ENCODE assay signal across 18 cellular contexts in the genomic region with DNA sequence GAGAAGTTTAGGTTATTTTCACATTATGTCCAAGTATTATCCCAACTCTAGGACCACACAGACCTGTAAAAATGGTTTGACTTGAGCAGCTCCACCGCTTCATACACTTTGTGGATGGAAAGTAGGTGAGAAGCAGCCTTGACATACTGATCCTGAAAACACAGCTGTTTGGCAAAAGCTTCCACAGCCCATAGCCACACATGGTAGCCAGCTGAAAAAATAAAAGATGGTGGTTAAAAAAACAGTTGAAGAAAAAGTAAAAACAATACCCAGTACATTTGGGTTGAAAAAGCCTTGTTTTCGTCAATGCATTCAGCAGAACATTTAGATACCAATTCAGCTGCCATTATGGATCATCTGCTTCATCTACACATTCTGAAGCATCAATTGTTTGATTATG. TPM values are rescaled to one million over a fixed set of nuclear protein-coding genes. Genes with fewer than 3 reads are reported as not detected.
DNase-seq lines count a peak whose midpoint lies in the region; ATAC-seq and TF ChIP-seq lines count a peak whose summit lies in the region.
"Had no signal": no experiment of that assay in that cellular context is flagged by ENCODE, and none has a peak within 500 bp of the region (broad histone marks: within the 10 kb centered on the region; RNA-seq: fewer than 3 reads in every experiment).

No MANE protein-coding gene starts in this region.

- peaks cover 16 to 77% (median 50%) of the 10 kb centered on the region in 5 donors for H3K36me3 ChIP-seq in subcutaneous abdominal adipose tissue (ENCODE audit: control insufficient read depth in 5 of 5, insufficient read depth in 5 of 5, low read length in 5 of 5)

- H3K4me1 Mint-ChIP-seq in activated T-helper 2 cell treated with anti-CD3 and anti-CD28 coated beads, Interferon-gamma antibody, Interleukin-2, Interleukin-4, amounts not matched to agents 10 μg/mL and 5 μg/mL and 100 μg/mL, durations not matched to agents 14 hours and 24 hours and 36 hours (ENCODE audit: low read depth): no peaks in the 10 kb centered on the region

- no peaks in the 10 kb centered on the region for H3K9me3 ChIP-seq in subcutaneous abdominal adipose tissue (ENCODE audit: control insufficient read depth in 5 of 5, low read length in 5 of 5)
- H3K9me3 ChIP-seq: A549 had no signal

- intact Hi-C loops in activated T-helper 2 cell treated with anti-CD3 and anti-CD28 coated beads, Interferon-gamma antibody, Interleukin-2, Interleukin-4, amounts not matched to agents 10 μg/mL and 5 μg/mL and 100 μg/mL, durations not matched to agents 14 hours and 24 hours and 36 hours (cut with micrococcal nuclease): no loop called here

- no peak for TF ChIP-seq CTCF in HFF-Myc (IDR thresholded peaks at IDR 0.05; ENCODE audit: low read depth, low read length, missing control alignments)
- no peak for TF ChIP-seq CTCF in choroid plexus epithelial cell (conservative IDR thresholded peaks at IDR 0.05; ENCODE audit: low read depth, low read length)
- TF ChIP-seq CTCF in foreskin fibroblast (IDR thresholded peaks at IDR 0.05; ENCODE audit: low read depth, low read length): no peak
- TF ChIP-seq CTCF in GM10266 (IDR thresholded peaks at IDR 0.05; ENCODE audit: control insufficient read depth, insufficient read depth, low read depth, missing control alignments): no peak

- DNase-seq in HFF-Myc (ENCODE audit: extremely low read depth, low read depth): peak; percentile 26
- peak; percentile 76 for DNase-seq in choroid plexus epithelial cell (ENCODE audit: low read depth)
- DNase-seq in foreskin fibroblast: peak; percentile 66 to 89
- no peak for DNase-seq in GM10266 (ENCODE audit: extremely low spot score)
- DNase-seq in activated T-helper 2 cell treated with anti-CD3 and anti-CD28 coated beads, Interferon-gamma antibody, Interleukin-2, Interleukin-4, amounts not matched to agents 10 μg/mL and 5 μg/mL and 100 μg/mL, durations not matched to agents 14 hours and 24 hours and 36 hours (ENCODE audit: low spot score): no peak
- DNase-seq: AML-193, DMS53, HFFc6, MM.1S, NCI-H1105, NCI-H1694 treated with DMSO at 0.1 percent for 48 hours, NCI-H345, NCI-H526 treated with DMSO at 0.1 percent for 48 hours, RPMI8226 had no signal

- H3K27ac Mint-ChIP-seq in activated T-helper 2 cell treated with anti-CD3 and anti-CD28 coated beads, Interferon-gamma antibody, Interleukin-2, Interleukin-4, amounts not matched to agents 10 μg/mL and 5 μg/mL and 100 μg/mL, durations not matched to agents 14 hours and 24 hours and 36 hours: no peak overlapping the region
- H3K27ac Mint-ChIP-seq: HFFc6 had no signal

- H3K27me3 Mint-ChIP-seq in activated T-helper 2 cell treated with anti-CD3 and anti-CD28 coated beads, Interferon-gamma antibody, Interleukin-2, Interleukin-4, amounts not matched to agents 10 μg/mL and 5 μg/mL and 100 μg/mL, durations not matched to agents 14 hours and 24 hours and 36 hours (ENCODE audit: low read depth): no peaks in the 10 kb centered on the region

- H3K9ac ChIP-seq in subcutaneous abdominal adipose tissue (ENCODE audit: low read length in 5 of 5): no peak overlapping the region
- H3K9ac ChIP-seq: KMS-11 had no signal

- no peaks in the 10 kb centered on the region for H3K9me3 Mint-ChIP-seq in activated T-helper 2 cell treated with anti-CD3 and anti-CD28 coated beads, Interferon-gamma antibody, Interleukin-2, Interleukin-4, amounts not matched to agents 10 μg/mL and 5 μg/mL and 100 μg/mL, durations not matched to agents 14 hours and 24 hours and 36 hours
- H3K9me3 Mint-ChIP-seq: HFFc6 had no signal

- H3K27me3 ChIP-seq in subcutaneous abdominal adipose tissue (ENCODE audit: control insufficient read depth in 5 of 5, insufficient read depth in 4 of 5, low read length in 5 of 5): no peaks in the 10 kb centered on the region

- H3K4me3 ChIP-seq in HFF-Myc (replicated peaks; ENCODE audit: low read depth, low read length) (no peak overlapping the region), choroid plexus epithelial cell (ENCODE audit: low read depth, low read length) (no peak overlapping the region), foreskin fibroblast (ENCODE audit: low read depth in 1 of 2, low read length in 2 of 2) (no peak overlapping the region), subcutaneous abdominal adipose tissue (ENCODE audit: low read depth in 1 of 5, low read length in 5 of 5) (no peak overlapping the region)
- H3K4me3 ChIP-seq: A549 had no signal

- peaks cover 69% of the 10 kb centered on the region for H3K36me3 Mint-ChIP-seq in activated T-helper 2 cell treated with anti-CD3 and anti-CD28 coated beads, Interferon-gamma antibody, Interleukin-2, Interleukin-4, amounts not matched to agents 10 μg/mL and 5 μg/mL and 100 μg/mL, durations not matched to agents 14 hours and 24 hours and 36 hours (ENCODE audit: low read depth)

- H3K4me1 ChIP-seq in subcutaneous abdominal adipose tissue (ENCODE audit: control insufficient read depth in 5 of 5, insufficient read depth in 5 of 5, low read length in 5 of 5): peaks cover 0 to 65% (median 27%) of the 10 kb centered on the region in 5 donors
- H3K4me1 ChIP-seq: A549 had no signal

- no peak overlapping the region for H3K4me3 Mint-ChIP-seq in activated T-helper 2 cell treated with anti-CD3 and anti-CD28 coated beads, Interferon-gamma antibody, Interleukin-2, Interleukin-4, amounts not matched to agents 10 μg/mL and 5 μg/mL and 100 μg/mL, durations not matched to agents 14 hours and 24 hours and 36 hours (ENCODE audit: low read depth)
- H3K4me3 Mint-ChIP-seq: HFFc6 had no signal

- peak overlapping the region; percentile 97 for H3K27ac ChIP-seq in subcutaneous abdominal adipose tissue (ENCODE audit: low read depth, low read length)
- H3K27ac ChIP-seq: A549, KMS-11 had no signal

- no peak for ATAC-seq in GM19328 (IDR thresholded peaks at IDR 0.05; ENCODE audit: unreplicated experiment)
- ATAC-seq: A549 had no signal

RNA-seq across cellular contexts. Expression of a gene that starts 36.7 kb away (rescaled TPM):
- 33.9 and 36.7 TPM in 2 replicates for total RNA-seq in activated T-helper 2 cell treated with anti-CD3 and anti-CD28 coated beads, Interferon-gamma antibody, Interleukin-2, Interleukin-4, amounts not matched to agents 10 μg/mL and 5 μg/mL and 100 μg/mL, durations not matched to agents 14 hours and 24 hours and 36 hours

RNA-seq across cellular contexts. Expression of a gene that starts 39.6 kb away (rescaled TPM):
- 79.2 and 81.9 TPM in 2 replicates for total RNA-seq in activated T-helper 2 cell treated with anti-CD3 and anti-CD28 coated beads, Interferon-gamma antibody, Interleukin-2, Interleukin-4, amounts not matched to agents 10 μg/mL and 5 μg/mL and 100 μg/mL, durations not matched to agents 14 hours and 24 hours and 36 hours

RNA-seq across cellular contexts. Expression of a gene that starts 42.8 kb away (rescaled TPM):
- 57.6 and 60.2 TPM in 2 replicates for total RNA-seq in activated T-helper 2 cell treated with anti-CD3 and anti-CD28 coated beads, Interferon-gamma antibody, Interleukin-2, Interleukin-4, amounts not matched to agents 10 μg/mL and 5 μg/mL and 100 μg/mL, durations not matched to agents 14 hours and 24 hours and 36 hours

RNA-seq across cellular contexts. Expression of a gene that starts 50.9 kb away (rescaled TPM):
- total RNA-seq in activated T-helper 2 cell treated with anti-CD3 and anti-CD28 coated beads, Interferon-gamma antibody, Interleukin-2, Interleukin-4, amounts not matched to agents 10 μg/mL and 5 μg/mL and 100 μg/mL, durations not matched to agents 14 hours and 24 hours and 36 hours: not detected in 2 replicates

Comparison
In these comparisons a context has a peak if more than half of its experiments do, and no peak if none do; other contexts are left out.
1. DNase-seq: peak in HFF-Myc (single experiment), choroid plexus epithelial cell (single experiment) and foreskin fibroblast (2 of 2); none in GM10266 (single experiment) and activated T-helper 2 cell treated with anti-CD3 and anti-CD28 coated beads, Interferon-gamma antibody, Interleukin-2, Interleukin-4, amounts not matched to agents 10 μg/mL and 5 μg/mL and 100 μg/mL, durations not matched to agents 14 hours and 24 hours and 36 hours (single experiment).